In the genomic region with DNA sequence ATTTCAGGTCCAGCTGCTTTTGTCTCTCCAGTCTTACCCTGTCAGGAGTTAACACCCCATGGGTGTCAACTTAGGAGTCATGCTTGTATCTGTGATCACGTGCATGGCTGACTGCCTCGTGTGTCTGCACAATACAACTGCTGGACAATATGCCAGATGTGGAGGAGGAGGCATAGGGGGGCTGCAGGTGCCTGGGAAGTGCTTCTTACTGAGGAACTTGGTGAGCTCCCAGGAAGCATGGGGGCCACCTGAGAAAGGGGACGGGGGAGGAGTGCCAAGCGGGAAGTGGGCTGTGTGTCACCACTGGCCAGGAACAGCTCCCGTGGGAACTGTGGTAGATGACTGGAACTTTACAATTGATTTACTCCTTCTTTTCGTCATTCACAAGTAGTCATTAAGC, we compare ENCODE assay signal across 23 cellular contexts. TPM values are rescaled to one million over a fixed set of nuclear protein-coding genes. Genes with fewer than 3 reads are reported as not detected.
A peak's percentile ranks its signal among the peaks of the same experiment; 100 is the strongest.
DNase-seq lines count a peak whose midpoint lies in the region; ATAC-seq, FAIRE-seq and TF ChIP-seq lines count a peak whose summit lies in the region.
"Had no signal": no experiment of that assay in that cellular context is flagged by ENCODE, and none has a peak within 500 bp of the region (broad histone marks: within the 10 kb centered on the region; RNA-seq: fewer than 3 reads in every experiment).

No MANE protein-coding gene starts in this region.

- no peak for TF ChIP-seq POLR2A in K562 (conservative IDR thresholded peaks at IDR 0.05)

- H3K9me3 ChIP-seq in K562 (replicated peaks; ENCODE audit: control insufficient read depth, insufficient read depth, low read depth, low read length) = 0 out of 2 replicates have a peak, but pooled peaks cover 3% of the 10 kb centered on the region
- H3K9me3 ChIP-seq: BE2C, MG63, Peyer's patch had no signal

- H3K27me3 ChIP-seq in K562 (ENCODE audit: control insufficient read depth in 2 of 2, insufficient read depth in 2 of 2, low read length in 2 of 2) = peaks cover 12 to 37% of the 10 kb centered on the region in 2 experiments; a peak in 4 of 5 replicates
- H3K27me3 ChIP-seq: MG63, Peyer's patch had no signal

- H3K4me3 Mint-ChIP-seq in IgD-negative memory B cell = no peak overlapping the region
- H3K4me3 Mint-ChIP-seq in stimulated activated memory B cell treated with anti-CD40 and anti-IgM and Interleukin-4, amounts not matched to agents 10 μg/mL and 1 μg/mL and 100 μg/mL, for 72 hours = no peak overlapping the region
- H3K4me3 Mint-ChIP-seq in activated CD8-positive, alpha-beta T cell treated with anti-CD3 and anti-CD28 coated beads for 36 hours = no peak overlapping the region
- H3K4me3 Mint-ChIP-seq: CD8-positive, alpha-beta T cell had no signal

- no peak for TF ChIP-seq RAD21 in K562 (CRISPR knock-in tag; conservative IDR thresholded peaks at IDR 0.05 in 1 of 2, IDR thresholded peaks at IDR 0.05 in 1 of 2)

- POLR2A ChIA-PET in K562 (lab: Yijun Ruan, JAX) = interaction anchor here (0.7 kb wide), 1 partner anchor 11 kb away, joined by 3 read pairs; no protein-coding TSS in a partner anchor
- POLR2A ChIA-PET in activated CD8-positive, alpha-beta T cell treated with anti-CD3 and anti-CD28 coated beads for 36 hours (lab: Charles Lee) = no interaction called here

- no peak overlapping the region for H3K9ac ChIP-seq in K562 (ENCODE audit: insufficient read depth in 1 of 2, low read depth in 2 of 2, low read length in 2 of 2)

- H3K27me3 Mint-ChIP-seq in IgD-negative memory B cell = no peaks in the 10 kb centered on the region
- H3K27me3 Mint-ChIP-seq in stimulated activated memory B cell treated with anti-CD40 and anti-IgM and Interleukin-4, amounts not matched to agents 10 μg/mL and 1 μg/mL and 100 μg/mL, for 72 hours = no peaks in the 10 kb centered on the region
- peaks cover 7% of the 10 kb centered on the region for H3K27me3 Mint-ChIP-seq in activated CD8-positive, alpha-beta T cell treated with anti-CD3 and anti-CD28 coated beads for 36 hours

- no peak for TF ChIP-seq CTCF in K562 (IDR thresholded peaks at IDR 0.05 in 2 of 3, conservative IDR thresholded peaks at IDR 0.05 in 1 of 3; ENCODE audit: insufficient read depth in 2 of 3, low read depth in 1 of 3, low read length in 3 of 3)
- TF ChIP-seq CTCF in activated CD8-positive, alpha-beta T cell treated with anti-CD3 and anti-CD28 coated beads for 36 hours (IDR thresholded peaks at IDR 0.05) = no peak

- 0 out of 2 replicates have a peak, but pooled peaks cover 8% of the 10 kb centered on the region for H4K20me1 ChIP-seq in K562 (replicated peaks; ENCODE audit: control insufficient read depth, insufficient read depth, low read length)

- CTCF ChIA-PET in K562 (lab: Yijun Ruan, JAX; ENCODE audit: low intra/inter-chr PET ratio) = no interaction called here
- CTCF ChIA-PET in activated CD8-positive, alpha-beta T cell treated with anti-CD3 and anti-CD28 coated beads for 36 hours (lab: Charles Lee) = no interaction called here

- peak overlapping the region in 2 of 3 donors; percentile 78 to 84 for H3K27ac Mint-ChIP-seq in IgD-negative memory B cell
- H3K27ac Mint-ChIP-seq in stimulated activated memory B cell treated with anti-CD40 and anti-IgM and Interleukin-4, amounts not matched to agents 10 μg/mL and 1 μg/mL and 100 μg/mL, for 72 hours = peak overlapping the region; percentile 14
- H3K27ac Mint-ChIP-seq in activated CD8-positive, alpha-beta T cell treated with anti-CD3 and anti-CD28 coated beads for 36 hours = no peak overlapping the region
- H3K27ac Mint-ChIP-seq: CD8-positive, alpha-beta T cell had no signal

- no peak overlapping the region for H3K4me2 ChIP-seq in K562 (ENCODE audit: insufficient read depth, low read length)

- H3K27ac ChIP-seq in K562 (ENCODE audit: extremely low read depth, low read depth, low read length) = no peak overlapping the region
- H3K27ac ChIP-seq: 22Rv1, Peyer's patch had no signal

- H3K36me3 ChIP-seq in K562 (ENCODE audit: control insufficient read depth, insufficient read depth, low read length) = no peaks in the 10 kb centered on the region
- H3K36me3 ChIP-seq: BE2C, MG63, Peyer's patch had no signal

- no peak for FAIRE-seq in K562 (lab: Jason Lieb, UNC)
- FAIRE-seq: D721Med, G401.6 had no signal

- H3K4me1 ChIP-seq in K562 (replicated peaks in 1 of 2; ENCODE audit: control insufficient read depth in 2 of 2, insufficient read depth in 2 of 2, low read length in 2 of 2) = peaks cover 6 to 10% of the 10 kb centered on the region in 2 experiments; a peak in 4 of 5 replicates
- H3K4me1 ChIP-seq: BE2C had no signal

- ATAC-seq in Right ventricle myocardium inferior = peak; percentile 48
- no peak for ATAC-seq in left cardiac atrium
- no peak for ATAC-seq in K562
- no peak for ATAC-seq in stimulated activated memory B cell treated with anti-CD40 and anti-IgM and Interleukin-4, amounts not matched to agents 10 μg/mL and 1 μg/mL and 100 μg/mL, for 72 hours
- no peak for ATAC-seq in activated CD8-positive, alpha-beta T cell treated with anti-CD3 and anti-CD28 coated beads for 36 hours
- no peak for ATAC-seq in GM18858 (IDR thresholded peaks at IDR 0.05; ENCODE audit: unreplicated experiment)
- ATAC-seq: CD8-positive, alpha-beta T cell had no signal

- H3K36me3 Mint-ChIP-seq in IgD-negative memory B cell = peaks cover 9% of the 10 kb centered on the region
- peaks cover 66% of the 10 kb centered on the region for H3K36me3 Mint-ChIP-seq in stimulated activated memory B cell treated with anti-CD40 and anti-IgM and Interleukin-4, amounts not matched to agents 10 μg/mL and 1 μg/mL and 100 μg/mL, for 72 hours
- no peaks in the 10 kb centered on the region for H3K36me3 Mint-ChIP-seq in activated CD8-positive, alpha-beta T cell treated with anti-CD3 and anti-CD28 coated beads for 36 hours (ENCODE audit: low read depth)
- H3K36me3 Mint-ChIP-seq: CD8-positive, alpha-beta T cell had no signal

- H3K9me3 Mint-ChIP-seq in IgD-negative memory B cell = peaks cover 0 to 3% (median 0%) of the 10 kb centered on the region in 3 donors
- peaks cover 2% of the 10 kb centered on the region for H3K9me3 Mint-ChIP-seq in stimulated activated memory B cell treated with anti-CD40 and anti-IgM and Interleukin-4, amounts not matched to agents 10 μg/mL and 1 μg/mL and 100 μg/mL, for 72 hours
- peaks cover 3% of the 10 kb centered on the region for H3K9me3 Mint-ChIP-seq in activated CD8-positive, alpha-beta T cell treated with anti-CD3 and anti-CD28 coated beads for 36 hours

- intact Hi-C loops in Right ventricle myocardium inferior (cut with DNase I) = no loop called here
- intact Hi-C loops in left cardiac atrium (cut with DNase I) = no loop called here
- intact Hi-C loops in K562 (cut with micrococcal nuclease) = no loop called here
- intact Hi-C loops in activated CD8-positive, alpha-beta T cell treated with anti-CD3 and anti-CD28 coated beads for 36 hours (cut with micrococcal nuclease) = no loop called here

- no peaks in the 10 kb centered on the region for H3K79me2 ChIP-seq in K562 (ENCODE audit: control insufficient read depth, insufficient read depth, low read length)

- WGBS in K562 (ENCODE audit: insufficient coverage, low coverage, missing lambda C conversion rate) = 4% methylated on average over 6 of the region's 6 CpGs

- peaks cover 43 to 51% (median 46%) of the 10 kb centered on the region in 3 donors for H3K4me1 Mint-ChIP-seq in IgD-negative memory B cell
- peaks cover 70% of the 10 kb centered on the region for H3K4me1 Mint-ChIP-seq in stimulated activated memory B cell treated with anti-CD40 and anti-IgM and Interleukin-4, amounts not matched to agents 10 μg/mL and 1 μg/mL and 100 μg/mL, for 72 hours
- peaks cover 11% of the 10 kb centered on the region for H3K4me1 Mint-ChIP-seq in activated CD8-positive, alpha-beta T cell treated with anti-CD3 and anti-CD28 coated beads for 36 hours (ENCODE audit: low read depth)

- in situ Hi-C loops in K562 (cut with MboI) = no loop called here

- no peak for TF ChIP-seq EP300 in K562 (IDR thresholded peaks at IDR 0.05; ENCODE audit: low read length)

- no peaks in the 10 kb centered on the region for H3K9me1 ChIP-seq in K562 (ENCODE audit: control insufficient read depth, insufficient read depth, low read length)

- DNase-seq in Right ventricle myocardium inferior (ENCODE audit: missing footprints) (no peak), left cardiac atrium (no peak), K562 (ENCODE audit: extremely low read depth in 1 of 4, low spot score in 3 of 4) (no peak), SKM-1 (lab: John Stamatoyannopoulos, UW; ENCODE audit: unreplicated experiment) (no peak)
- DNase-seq in activated CD8-positive, alpha-beta T cell treated with anti-CD3 and anti-CD28 coated beads for 36 hours = no peak
- DNase-seq: BE2C; CD8-positive, alpha-beta T cell; DMS79 treated with DMSO at 0.1 percent for 48 hours; GOT3; MG63; NCI-H1105 treated with DMSO at 0.1 percent for 48 hours; NCI-H1694 treated with DMSO at 0.1 percent for 48 hours; NCI-H226; NCI-H524 treated with DMSO at 0.1 percent for 48 hours; Peyer's patch; SIG-M5 had no signal

- no TSS peak for BruUV-seq in K562 (replicated peaks; lab: Mats Ljungman, UMichigan)

- no peak overlapping the region for H3K4me3 ChIP-seq in K562
- H3K4me3 ChIP-seq: MG63, Peyer's patch had no signal

- no peak overlapping the region for H2AFZ ChIP-seq in K562 (ENCODE audit: low read depth, low read length)

RNA-seq across cellular contexts. Expression of a gene that starts 9.5 kb away (rescaled TPM):
- total RNA-seq in Right ventricle myocardium inferior (0.81 TPM), left cardiac atrium (1 to 10 TPM in 1 of 2 donors, under 1 TPM in 1; 0.71 to 1.8 TPM), K562 (2014; rRNA removed) (not detected in 2 replicates), K562 (2014; rRNA removed; fragmentation: Illumina TruSeq; extraction: Trizol) (not detected in 2 replicates), K562 (2015; rRNA removed; fragmentation: Illumina TruSeq; extraction: Trizol) (not detected in 2 replicates), K562 (2021) (not detected in 2 replicates)
- polyA plus RNA-seq in IgD-negative memory B cell (2.0 TPM), K562 (2011; rRNA removed) (not detected in 2 replicates), K562 (2014; fragmentation: Illumina TruSeq; extraction: Trizol) (not detected in 2 replicates), K562 (2014; fragmentation: Nextera tagmentation; extraction: Ambion mirVana) (not detected), K562 (2014; rRNA removed) (not detected in 2 replicates)
- total RNA-seq in K562 (2011; cell fraction: chromatin; rRNA removed; ENCODE audit: low replicate concordance) = not detected in 2 replicates
- not detected in 2 replicates for total RNA-seq in K562 (2011; cell fraction: nucleolus; rRNA removed)
- total RNA-seq in K562 (2011; cell fraction: nucleoplasm; rRNA removed) = not detected in 2 replicates
- not detected in 2 replicates for polyA plus RNA-seq in K562 (2011; cell fraction: cytosol; rRNA removed)
- polyA plus RNA-seq in K562 (2011; cell fraction: nucleus; rRNA removed) = not detected in 2 replicates
- polyA plus RNA-seq in K562 (2012) = not detected in 2 replicates
- not detected in 2 replicates for polyA minus RNA-seq in K562 (2011; rRNA and poly(A)+ RNA removed)
- not detected in 2 replicates for polyA minus RNA-seq in K562 (2011; cell fraction: cytosol; rRNA and poly(A)+ RNA removed)
- not detected in 2 replicates for polyA minus RNA-seq in K562 (2011; cell fraction: nucleus; rRNA and poly(A)+ RNA removed)
- total RNA-seq in activated CD8-positive, alpha-beta T cell treated with anti-CD3 and anti-CD28 coated beads for 36 hours = not detected
- total RNA-seq: CD8-positive, alpha-beta T cell had no signal
- polyA plus RNA-seq: AG04450 had no signal

RNA-seq across cellular contexts. Expression of a gene that starts 38.8 kb away (rescaled TPM):
- total RNA-seq in Right ventricle myocardium inferior = not detected
- total RNA-seq in left cardiac atrium = not detected
- not detected for polyA plus RNA-seq in IgD-negative memory B cell
- 0.16 TPM in 1 of 2 replicates, not detected in the other for total RNA-seq in K562 (2011; cell fraction: chromatin; rRNA removed; ENCODE audit: low replicate concordance)
- total RNA-seq in K562 (2011; cell fraction: nucleolus; rRNA removed) = not detected in 2 replicates
- total RNA-seq in K562 (2011; cell fraction: nucleoplasm; rRNA removed) = not detected in 2 replicates
- total RNA-seq in K562 (2014; rRNA removed) = not detected in 2 replicates
- 0.06 TPM in 1 of 2 replicates, not detected in the other for total RNA-seq in K562 (2014; rRNA removed; fragmentation: Illumina TruSeq; extraction: Trizol)
- total RNA-seq in K562 (2015; rRNA removed; fragmentation: Illumina TruSeq; extraction: Trizol) = 0.08 TPM in 1 of 2 replicates, not detected in the other
- total RNA-seq in K562 (2021) = 0.18 and 0.20 TPM in 2 replicates
- 0.06 TPM in 1 of 2 replicates, not detected in the other for polyA plus RNA-seq in K562 (2011; rRNA removed)
- polyA plus RNA-seq in K562 (2011; cell fraction: cytosol; rRNA removed) = 0.06 TPM in 1 of 2 replicates, not detected in the other
- polyA plus RNA-seq in K562 (2011; cell fraction: nucleus; rRNA removed) = 0.11 TPM in 1 of 2 replicates, not detected in the other
- polyA plus RNA-seq in K562 (2012) = 0.05 and 0.12 TPM in 2 replicates
- 0.09 TPM in 1 of 2 replicates, not detected in the other for polyA plus RNA-seq in K562 (2014; fragmentation: Illumina TruSeq; extraction: Trizol)
- polyA plus RNA-seq in K562 (2014; fragmentation: Nextera tagmentation; extraction: Ambion mirVana) = under 1 TPM; 0.04 to 0.13 TPM
- polyA plus RNA-seq in K562 (2014; rRNA removed) = not detected in 2 replicates
- 0.25 TPM in 1 of 2 replicates, not detected in the other for polyA minus RNA-seq in K562 (2011; rRNA and poly(A)+ RNA removed)
- polyA minus RNA-seq in K562 (2011; cell fraction: cytosol; rRNA and poly(A)+ RNA removed) = not detected in 2 replicates
- polyA minus RNA-seq in K562 (2011; cell fraction: nucleus; rRNA and poly(A)+ RNA removed) = not detected in 2 replicates
- total RNA-seq in activated CD8-positive, alpha-beta T cell treated with anti-CD3 and anti-CD28 coated beads for 36 hours = not detected
- total RNA-seq: CD8-positive, alpha-beta T cell had no signal
- polyA plus RNA-seq: AG04450 had no signal

RNA-seq across cellular contexts. Expression of a gene that starts 54.7 kb away (rescaled TPM):
- total RNA-seq in Right ventricle myocardium inferior (not detected), left cardiac atrium (not detected), K562 (2014; rRNA removed) (not detected in 2 replicates), K562 (2014; rRNA removed; fragmentation: Illumina TruSeq; extraction: Trizol) (not detected in 2 replicates), K562 (2015; rRNA removed; fragmentation: Illumina TruSeq; extraction: Trizol) (not detected in 2 replicates), K562 (2021) (not detected in 2 replicates)
- polyA plus RNA-seq in IgD-negative memory B cell (not detected), K562 (2011; rRNA removed) (not detected in 2 replicates), K562 (2014; fragmentation: Illumina TruSeq; extraction: Trizol) (not detected in 2 replicates), K562 (2014; fragmentation: Nextera tagmentation; extraction: Ambion mirVana) (not detected), K562 (2014; rRNA removed) (not detected in 2 replicates)
- total RNA-seq in K562 (2011; cell fraction: chromatin; rRNA removed; ENCODE audit: low replicate concordance) = not detected in 2 replicates
- not detected in 2 replicates for total RNA-seq in K562 (2011; cell fraction: nucleolus; rRNA removed)
- not detected in 2 replicates for total RNA-seq in K562 (2011; cell fraction: nucleoplasm; rRNA removed)
- not detected in 2 replicates for polyA plus RNA-seq in K562 (2011; cell fraction: cytosol; rRNA removed)
- not detected in 2 replicates for polyA plus RNA-seq in K562 (2011; cell fraction: nucleus; rRNA removed)
- not detected in 2 replicates for polyA plus RNA-seq in K562 (2012)
- not detected in 2 replicates for polyA minus RNA-seq in K562 (2011; rRNA and poly(A)+ RNA removed)
- polyA minus RNA-seq in K562 (2011; cell fraction: cytosol; rRNA and poly(A)+ RNA removed) = not detected in 2 replicates
- not detected in 2 replicates for polyA minus RNA-seq in K562 (2011; cell fraction: nucleus; rRNA and poly(A)+ RNA removed)
- total RNA-seq in activated CD8-positive, alpha-beta T cell treated with anti-CD3 and anti-CD28 coated beads for 36 hours = not detected
- total RNA-seq: CD8-positive, alpha-beta T cell had no signal
- polyA plus RNA-seq: AG04450 had no signal

RNA-seq across cellular contexts. Expression of a gene that starts 59.3 kb away (rescaled TPM):
- 1.6 TPM for total RNA-seq in Right ventricle myocardium inferior
- 1 to 10 TPM; 2.4 to 4.5 TPM for total RNA-seq in left cardiac atrium
- polyA plus RNA-seq in IgD-negative memory B cell = not detected
- total RNA-seq in K562 (2011; cell fraction: chromatin; rRNA removed; ENCODE audit: low replicate concordance) = 0.21 TPM in 1 of 2 replicates, not detected in the other
- 0.17 TPM in 1 of 2 replicates, not detected in the other for total RNA-seq in K562 (2011; cell fraction: nucleolus; rRNA removed)
- not detected in 2 replicates for total RNA-seq in K562 (2011; cell fraction: nucleoplasm; rRNA removed)
- not detected in 2 replicates for total RNA-seq in K562 (2014; rRNA removed)
- 0.07 TPM in 1 of 2 replicates, not detected in the other for total RNA-seq in K562 (2014; rRNA removed; fragmentation: Illumina TruSeq; extraction: Trizol)
- total RNA-seq in K562 (2015; rRNA removed; fragmentation: Illumina TruSeq; extraction: Trizol) = not detected in 2 replicates
- total RNA-seq in K562 (2021) = not detected in 2 replicates
- 0.09 and 0.29 TPM in 2 replicates for polyA plus RNA-seq in K562 (2011; rRNA removed)
- 0.31 TPM in 1 of 2 replicates, not detected in the other for polyA plus RNA-seq in K562 (2011; cell fraction: cytosol; rRNA removed)
- polyA plus RNA-seq in K562 (2011; cell fraction: nucleus; rRNA removed) = 0.04 and 0.28 TPM in 2 replicates
- polyA plus RNA-seq in K562 (2012) = 0.04 and 0.17 TPM in 2 replicates
- polyA plus RNA-seq in K562 (2014; fragmentation: Illumina TruSeq; extraction: Trizol) = 0.12 TPM in 1 of 2 replicates, not detected in the other
- under 1 TPM; 0.03 to 0.06 TPM for polyA plus RNA-seq in K562 (2014; fragmentation: Nextera tagmentation; extraction: Ambion mirVana)
- not detected in 2 replicates for polyA plus RNA-seq in K562 (2014; rRNA removed)
- 0.14 and 0.42 TPM in 2 replicates for polyA minus RNA-seq in K562 (2011; rRNA and poly(A)+ RNA removed)
- not detected in 2 replicates for polyA minus RNA-seq in K562 (2011; cell fraction: cytosol; rRNA and poly(A)+ RNA removed)
- polyA minus RNA-seq in K562 (2011; cell fraction: nucleus; rRNA and poly(A)+ RNA removed) = 0.13 TPM in 1 of 2 replicates, not detected in the other
- total RNA-seq in activated CD8-positive, alpha-beta T cell treated with anti-CD3 and anti-CD28 coated beads for 36 hours = not detected
- total RNA-seq: CD8-positive, alpha-beta T cell had no signal
